Comparison of ENCODE assay signal across 27 cellular contexts in the genomic region with DNA sequence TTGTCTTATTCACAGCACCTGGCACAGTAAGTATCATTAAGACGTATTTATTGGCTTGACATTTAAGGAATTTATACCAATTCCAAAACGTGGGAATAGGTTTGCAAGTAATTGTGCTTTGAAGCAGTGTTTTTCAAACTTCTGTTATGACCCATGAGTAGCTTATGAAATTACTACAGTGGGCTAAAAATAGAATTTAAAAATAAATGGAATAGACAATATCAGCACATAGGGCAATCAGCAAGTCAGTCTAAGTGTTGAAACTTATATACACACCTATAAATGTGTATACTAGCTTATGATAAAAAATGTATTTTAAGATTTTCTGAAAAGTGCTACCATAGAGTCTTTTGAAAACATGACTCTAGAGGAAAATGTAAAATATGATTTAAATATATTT.
"Had no signal": no experiment of that assay in that cellular context is flagged by ENCODE, and none has a peak within 500 bp of the region (broad histone marks: within the 10 kb centered on the region; RNA-seq: fewer than 3 reads in every experiment).

No MANE protein-coding gene starts in this region.

- H3K4me3 ChIP-seq: ascending aorta, breast epithelium, cardiac muscle cell, coronary artery, dorsolateral prefrontal cortex, heart left ventricle had no signal

- DNase-seq: activated CD4-positive, alpha-beta memory T cell treated with anti-CD3 and anti-CD28 coated beads, Interleukin-2, amount 10 ng/mL, durations not matched to agents 7 days and 5 days; activated CD4-positive, alpha-beta T cell treated with anti-CD3 and anti-CD28 coated beads for 1 hour; activated CD4-positive, alpha-beta T cell treated with anti-CD3 and anti-CD28 coated beads for 4 hours; activated CD4-positive, alpha-beta T cell treated with anti-CD3 and anti-CD28 coated beads, Interleukin-2, amount 10 ng/mL, durations not matched to agents 7 days and 5 days; activated CD4-positive, alpha-beta T cell treated with anti-CD3 and anti-CD28 coated beads, Interleukin-2, amount 50 U/mL, for 4 hours; activated CD8-positive, alpha-beta memory T cell treated with anti-CD3 and anti-CD28 coated beads, Interleukin-2, amount 50 U/mL, for 48 hours; activated gamma-delta T cell; activated naive CD4-positive, alpha-beta T cell; activated naive CD4-positive, alpha-beta T cell treated with anti-CD3 and anti-CD28 coated beads, Interleukin-2, amount 10 ng/mL, durations not matched to agents 7 days and 5 days; activated naive CD8-positive, alpha-beta T cell treated with anti-CD3 and anti-CD28 coated beads, Interleukin-2, amount 10 ng/mL, durations not matched to agents 7 days and 5 days; activated T-cell treated with anti-CD3 and anti-CD28 coated beads for 4 hours; activated T-cell treated with anti-CD3 and anti-CD28 coated beads, Interleukin-2, amount 50 U/mL, for 24 hours; activated T-cell treated with anti-CD3 and anti-CD28 coated beads, Interleukin-2, amount 50 U/mL, for 72 hours; dorsolateral prefrontal cortex; effector memory CD4-positive, alpha-beta T cell; endodermal cell; foreskin fibroblast; glutamatergic neuron; heart left ventricle; T-helper 2 cell had no signal

- ATAC-seq: activated naive CD4-positive, alpha-beta T cell treated with anti-CD3 and anti-CD28 coated beads, Interleukin-2, amount 50 U/mL, for 72 hours; activated T-cell treated with anti-CD3 and anti-CD28 coated beads, Interleukin-2, amount 50 U/mL, for 72 hours; esophagus mucosa; WTC11 had no signal

- H3K4me1 ChIP-seq: ascending aorta, breast epithelium had no signal

- H3K36me3 ChIP-seq: ascending aorta, breast epithelium, cardiac muscle cell, heart left ventricle had no signal

- H3K9me3 ChIP-seq: ascending aorta, breast epithelium, heart left ventricle had no signal

- H3K27ac ChIP-seq: ascending aorta, breast epithelium, cardiac muscle cell, coronary artery, dorsolateral prefrontal cortex, heart left ventricle had no signal
